8 cellular contexts compared by ENCODE assay signal in the genomic region with DNA sequence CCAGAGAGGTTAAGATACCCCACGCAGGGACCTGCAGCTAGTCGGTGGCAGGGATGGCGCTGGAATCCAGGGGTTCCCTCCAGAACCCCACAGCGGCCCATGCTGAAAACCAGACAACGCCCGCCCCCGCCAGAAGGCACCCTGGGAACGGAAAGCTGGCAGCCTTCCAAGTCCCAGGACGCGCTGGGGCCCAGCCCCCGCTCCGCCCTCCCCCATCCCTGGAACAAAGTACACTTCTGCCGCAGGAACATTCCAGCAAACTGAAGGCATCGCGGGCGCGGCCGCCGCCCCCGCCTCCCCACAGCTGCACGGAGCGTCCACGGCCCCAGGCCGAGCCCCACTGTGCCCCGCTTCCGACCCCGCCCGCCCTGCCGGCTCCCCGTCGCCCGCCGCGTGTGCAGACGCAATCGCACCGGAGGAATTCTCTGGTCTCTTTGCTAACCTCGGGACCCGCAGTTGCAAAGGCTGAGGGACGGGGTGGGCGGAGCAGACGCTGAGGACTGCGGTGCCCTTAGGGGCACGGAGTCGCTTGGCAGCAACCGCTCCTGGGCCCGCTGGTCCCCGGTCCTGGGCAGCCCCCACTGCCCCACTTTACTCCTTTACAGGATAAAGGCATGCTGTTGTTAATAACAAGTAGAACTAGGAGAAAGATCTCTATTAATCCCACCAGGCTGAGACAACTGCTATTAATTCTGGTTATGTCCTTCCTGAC. TPM values are rescaled to one million over a fixed set of nuclear protein-coding genes. Genes with fewer than 3 reads are reported as not detected.
DNase-seq lines count a peak whose midpoint lies in the region; ATAC-seq and TF ChIP-seq lines count a peak whose summit lies in the region.

No MANE protein-coding gene starts in this region.

- H3K36me3 ChIP-seq in HUES64 (ENCODE audit: insufficient read depth, low read length) (no peaks in the 10 kb centered on the region), upper lobe of left lung (no peaks in the 10 kb centered on the region)

- 0 out of 2 replicates have a peak overlapping the region, but pooled peaks have one; percentile 3 for H3K27ac ChIP-seq in C4-2B
- no peak overlapping the region for H3K27ac ChIP-seq in HUES64 (ENCODE audit: low read depth, low read length)
- peak overlapping the region; percentile 75 to 83 (median 80) for H3K27ac ChIP-seq in upper lobe of left lung

- H3K9me3 ChIP-seq in HUES64 (ENCODE audit: insufficient read depth, low read depth, low read length), result no peaks in the 10 kb centered on the region
- no peaks in the 10 kb centered on the region for H3K9me3 ChIP-seq in upper lobe of left lung

- H3K27me3 ChIP-seq in HUES64 (ENCODE audit: insufficient read depth, low read length), result peaks cover 9% of the 10 kb centered on the region; the same call in 1 of the 2 replicates
- H3K27me3 ChIP-seq in upper lobe of left lung, result no peaks in the 10 kb centered on the region

- TF ChIP-seq CTCF in C4-2B (conservative IDR thresholded peaks at IDR 0.05) (no peak), upper lobe of left lung (IDR thresholded peaks at IDR 0.05) (no peak)

- TF ChIP-seq POLR2A in upper lobe of left lung (IDR thresholded peaks at IDR 0.05), result peak in 2 of 4 donors; percentile 20 to 58

- intact Hi-C loops in left ventricle myocardium superior (cut with micrococcal nuclease), result no loop called here
- intact Hi-C loops in posterior cingulate gyrus (cut with DNase I), result no loop called here

- H3K4me1 ChIP-seq in HUES64 (ENCODE audit: insufficient read depth, low read length) (peaks cover 15% of the 10 kb centered on the region; the same call in 1 of the 2 replicates), upper lobe of left lung (peaks cover 14 to 46% (median 23%) of the 10 kb centered on the region in 4 donors)

- 4% methylated on average over 48 of the region's 48 CpGs for WGBS in HUES64
- 2 to 3% methylated on average over 17 to 29 of the region's 48 CpGs for WGBS in upper lobe of left lung, 2 donors

- TF ChIP-seq EP300 in upper lobe of left lung (IDR thresholded peaks at IDR 0.05), result peak in 2 of 4 donors; percentile 54 to 63

- peak overlapping the region; percentile 31 for H3K9ac ChIP-seq in HUES64 (ENCODE audit: low read depth, low read length)

- DNase-seq in SW480 (ENCODE audit: low spot score) (peak; percentile 93), amygdala (lab: John Stamatoyannopoulos, UW) (peak in 54 of 56 donors; percentile 10 to 91 (median 60)), left ventricle myocardium superior (peak; percentile 89), posterior cingulate gyrus (peak; percentile 41 to 94 (median 67)), upper lobe of left lung (peak; percentile 84 to 96), OCI-M1 (lab: John Stamatoyannopoulos, UW) (no peak)

- ATAC-seq in left ventricle myocardium superior, result peak; percentile 97
- peak; percentile 93 to 96 for ATAC-seq in upper lobe of left lung (ENCODE audit: low FRiP score in 2 of 2)

- H3K4me3 ChIP-seq in HUES64 (ENCODE audit: low read length), result peak overlapping the region; percentile 43
- peak overlapping the region in 3 of 4 donors; percentile 44 to 56 (median 48) for H3K4me3 ChIP-seq in upper lobe of left lung

RNA-seq across cellular contexts. Expression of a gene that starts 44.8 kb away (rescaled TPM):
- under 0.01 TPM for polyA plus RNA-seq in HUES64 (2013, experiment 1 of 2)
- polyA plus RNA-seq in HUES64 (2013, experiment 2 of 2), result under 0.01 TPM
- not detected for total RNA-seq in left ventricle myocardium superior
- total RNA-seq in upper lobe of left lung, result not detected

RNA-seq across cellular contexts. Expression of a gene that starts 59.4 kb away (rescaled TPM):
- polyA plus RNA-seq in HUES64 (2013, experiment 1 of 2), result 0.05 TPM
- polyA plus RNA-seq in HUES64 (2013, experiment 2 of 2), result not detected
- total RNA-seq in left ventricle myocardium superior (0.07 TPM), upper lobe of left lung (1 to 10 TPM in 2 of 6 donors, under 1 TPM in 4; 0.44 to 4.2 (median 0.63) TPM)
